1 cellular context compared by ENCODE assay signal in genomic region chr9:126338945-126339344, GRCh38.
TF ChIP-seq lines count a peak whose summit lies in the region.

No MANE protein-coding gene starts in this region.

TF ChIP-seq in endothelial cell of umbilical vein, 7 proteins besides CTCF, POLR2A, EP300 and RAD21:
- no peak for TF ChIP-seq MYC (IDR thresholded peaks at IDR 0.05; ENCODE audit: low read depth, low read length)
- no peak for TF ChIP-seq GATA2 (IDR thresholded peaks at IDR 0.05; ENCODE audit: insufficient read depth, insufficient read length, low read depth, low read length)
- no peak for TF ChIP-seq FOS (IDR thresholded peaks at IDR 0.05; ENCODE audit: borderline replicate concordance, insufficient read depth, low read length)
- no peak for TF ChIP-seq POLR2AphosphoS5 (IDR thresholded peaks at IDR 0.05; ENCODE audit: insufficient read depth, low read depth, low read length)
- TF ChIP-seq EZH2 (IDR thresholded peaks at IDR 0.05; ENCODE audit: borderline replicate concordance, low read depth, low read length, severe bottlenecking) = no peak
- TF ChIP-seq MAX (IDR thresholded peaks at IDR 0.05; ENCODE audit: insufficient read depth, insufficient read length) = no peak
- no peak for TF ChIP-seq JUN (IDR thresholded peaks at IDR 0.05; ENCODE audit: borderline replicate concordance, insufficient read depth, insufficient read length, low read depth)
